In the genomic region with DNA sequence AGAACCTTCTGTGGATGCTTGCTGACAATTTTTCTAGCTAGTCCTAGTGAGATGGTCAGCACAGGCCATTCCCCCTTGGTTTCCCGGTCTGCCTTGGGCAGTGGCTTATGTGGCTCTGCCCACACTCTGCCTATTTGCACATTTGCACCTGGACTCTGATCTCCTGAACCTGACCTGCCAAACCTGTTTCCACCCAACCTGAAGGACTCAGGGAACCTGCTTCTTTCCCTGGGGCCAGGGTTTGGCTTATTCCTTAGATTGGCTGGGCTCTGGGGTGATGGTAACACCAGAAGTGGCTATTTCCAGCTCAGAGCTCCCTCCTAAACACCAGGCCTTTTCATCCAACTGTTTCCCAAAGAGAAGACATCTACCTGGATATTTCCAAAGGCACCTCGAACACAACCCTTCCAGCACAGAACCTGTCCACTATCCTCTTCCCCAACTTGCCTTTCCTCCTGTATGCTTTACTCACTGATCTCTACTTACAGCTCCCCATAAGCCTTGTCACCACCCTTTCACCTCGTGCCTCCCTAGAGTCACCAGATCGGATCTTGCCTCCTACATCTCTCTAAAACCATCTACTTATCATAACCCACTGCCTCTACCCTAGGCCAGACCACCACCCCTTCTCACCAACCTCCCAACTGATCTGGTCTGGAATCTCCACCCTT, we compare ENCODE assay signal across 19 cellular contexts. TPM values are rescaled to one million over a fixed set of nuclear protein-coding genes. Genes with fewer than 3 reads are reported as not detected.
DNase-seq lines count a peak whose midpoint lies in the region; TF ChIP-seq lines count a peak whose summit lies in the region.
"Had no signal": no experiment of that assay in that cellular context is flagged by ENCODE, and none has a peak within 500 bp of the region (broad histone marks: within the 10 kb centered on the region; RNA-seq: fewer than 3 reads in every experiment).

No MANE protein-coding gene starts in this region.

- peak overlapping the region; percentile 60 for H3K27ac Mint-ChIP-seq in Caco-2 (ENCODE audit: unreplicated experiment)
- H3K27ac Mint-ChIP-seq in activated T-cell treated with anti-CD3 and anti-CD28 coated beads, Interleukin-2, amount 50 U/mL, for 24 hours: no peak overlapping the region

- peaks cover 16% of the 10 kb centered on the region for H3K36me3 Mint-ChIP-seq in Caco-2 (ENCODE audit: insufficient read depth, unreplicated experiment)
- no peaks in the 10 kb centered on the region for H3K36me3 Mint-ChIP-seq in activated T-cell treated with anti-CD3 and anti-CD28 coated beads, Interleukin-2, amount 50 U/mL, for 24 hours (ENCODE audit: low read depth)

- TF ChIP-seq CTCF in Caco-2 (IDR thresholded peaks at IDR 0.05; ENCODE audit: insufficient read depth in 1 of 2, low read depth in 1 of 2, low read length in 1 of 2, severe bottlenecking in 1 of 2, unreplicated experiment in 1 of 2): no peak
- no peak for TF ChIP-seq CTCF in epithelial cell of esophagus (IDR thresholded peaks at IDR 0.05; ENCODE audit: insufficient read depth, low read depth, low read length, missing control alignments)

- no TSS peak for BruUV-seq in Caco-2 (replicated peaks; lab: Mats Ljungman, UMichigan)

- H3K4me1 Mint-ChIP-seq in Caco-2 (ENCODE audit: low read depth, unreplicated experiment): peaks cover 42% of the 10 kb centered on the region
- peaks cover 15% of the 10 kb centered on the region for H3K4me1 Mint-ChIP-seq in activated T-cell treated with anti-CD3 and anti-CD28 coated beads, Interleukin-2, amount 50 U/mL, for 24 hours (ENCODE audit: low read depth)

- no peaks in the 10 kb centered on the region for H3K27me3 ChIP-seq in Caco-2 (replicated peaks; ENCODE audit: control insufficient read depth, insufficient read depth, low read length)
- H3K27me3 ChIP-seq in mucosa of stomach (ENCODE audit: control insufficient read depth, insufficient read depth, low read length): no peaks in the 10 kb centered on the region
- H3K27me3 ChIP-seq: brain microvascular endothelial cell had no signal

- peak overlapping the region; percentile 49 for H3K9ac ChIP-seq in mucosa of stomach (ENCODE audit: low read length)

- DNase-seq in Caco-2 (peak; percentile 87 to 90), LoVo (ENCODE audit: low spot score) (peak; percentile 75), epithelial cell of esophagus (ENCODE audit: low read depth) (peak; percentile 77), pons (ENCODE audit: low spot score) (no peak), NCI-H345 treated with DMSO at 0.1 percent for 48 hours (lab: John Stamatoyannopoulos, UW; ENCODE audit: unreplicated experiment) (no peak)
- DNase-seq in activated CD8-positive, alpha-beta memory T cell treated with anti-CD3 and anti-CD28 coated beads, Interleukin-2, amount 50 U/mL, for 48 hours: no peak
- no peak for DNase-seq in activated T-cell treated with anti-CD3 and anti-CD28 coated beads, Interleukin-2, amount 50 U/mL, for 24 hours
- DNase-seq: activated CD8-positive, alpha-beta memory T cell treated with anti-CD3 and anti-CD28 coated beads for 24 hours; activated naive CD4-positive, alpha-beta T cell treated with Interleukin-2 at 50 U/mL for 16 hours; AML-193; brain microvascular endothelial cell; effector memory CD4-positive, alpha-beta T cell; foreskin melanocyte; mesenchymal stem cell; NCI-H2081; occipital lobe; substantia nigra had no signal

- H3K9me3 ChIP-seq in Caco-2 (no peaks in the 10 kb centered on the region), mucosa of stomach (ENCODE audit: control insufficient read depth, low read length) (no peaks in the 10 kb centered on the region)

- peak overlapping the region; percentile 27 for H3K4me3 Mint-ChIP-seq in Caco-2 (ENCODE audit: unreplicated experiment)
- H3K4me3 Mint-ChIP-seq in activated T-cell treated with anti-CD3 and anti-CD28 coated beads, Interleukin-2, amount 50 U/mL, for 24 hours: no peak overlapping the region

- H3K4me3 ChIP-seq in Caco-2 (ENCODE audit: low read depth, low read length): no peak overlapping the region
- H3K4me3 ChIP-seq in epithelial cell of esophagus (ENCODE audit: low read length): no peak overlapping the region
- no peak overlapping the region for H3K4me3 ChIP-seq in mucosa of stomach (ENCODE audit: low read length)
- H3K4me3 ChIP-seq: SK-N-MC had no signal

- H3K9me3 Mint-ChIP-seq in Caco-2 (ENCODE audit: unreplicated experiment): peaks cover 8% of the 10 kb centered on the region
- H3K9me3 Mint-ChIP-seq in activated T-cell treated with anti-CD3 and anti-CD28 coated beads, Interleukin-2, amount 50 U/mL, for 24 hours: no peaks in the 10 kb centered on the region

- no peaks in the 10 kb centered on the region for H3K27me3 Mint-ChIP-seq in Caco-2 (ENCODE audit: insufficient read depth, unreplicated experiment)
- H3K27me3 Mint-ChIP-seq in activated T-cell treated with anti-CD3 and anti-CD28 coated beads, Interleukin-2, amount 50 U/mL, for 24 hours: no peaks in the 10 kb centered on the region

- POLR2A ChIA-PET in Caco-2 (lab: Charles Lee): interaction anchor here (0.6 kb wide), 1 partner anchor 701 kb away, joined by 3 read pairs; no protein-coding TSS in a partner anchor

- intact Hi-C loops in Caco-2 (cut with micrococcal nuclease; ENCODE audit: unreplicated experiment): loop anchor here (1.0 to 5.0 kb wide), 3 partner anchors 8 to 100 kb away; no protein-coding TSS in a partner anchor

- CTCF ChIA-PET in Caco-2 (lab: Charles Lee): no interaction called here

- no peaks in the 10 kb centered on the region for H3K36me3 ChIP-seq in Caco-2 (ENCODE audit: control insufficient read depth, insufficient read depth, low read length)
- H3K36me3 ChIP-seq in mucosa of stomach (ENCODE audit: control insufficient read depth, insufficient read depth, low read length): no peaks in the 10 kb centered on the region
- H3K36me3 ChIP-seq: brain microvascular endothelial cell had no signal

- H3K4me1 ChIP-seq in Caco-2: peaks cover 47% of the 10 kb centered on the region
- H3K4me1 ChIP-seq in mucosa of stomach (ENCODE audit: control insufficient read depth, insufficient read depth, low read length): peaks cover 43% of the 10 kb centered on the region

RNA-seq across cellular contexts. Expression of a gene that starts 5.8 kb away (rescaled TPM):
- total RNA-seq in Caco-2 (2022): 85.4 and 85.7 TPM in 2 replicates

Comparison
In these comparisons a context has a peak if more than half of its experiments do, and no peak if none do; other contexts are left out.
1. DNase-seq: peak in Caco-2 (2 of 2), LoVo (single experiment) and epithelial cell of esophagus (single experiment); none in pons (single experiment), activated CD8-positive, alpha-beta memory T cell treated with anti-CD3 and anti-CD28 coated beads, Interleukin-2, amount 50 U/mL, for 48 hours (single experiment), NCI-H345 treated with DMSO at 0.1 percent for 48 hours (single experiment) and activated T-cell treated with anti-CD3 and anti-CD28 coated beads, Interleukin-2, amount 50 U/mL, for 24 hours (single experiment).